In the genomic region with DNA sequence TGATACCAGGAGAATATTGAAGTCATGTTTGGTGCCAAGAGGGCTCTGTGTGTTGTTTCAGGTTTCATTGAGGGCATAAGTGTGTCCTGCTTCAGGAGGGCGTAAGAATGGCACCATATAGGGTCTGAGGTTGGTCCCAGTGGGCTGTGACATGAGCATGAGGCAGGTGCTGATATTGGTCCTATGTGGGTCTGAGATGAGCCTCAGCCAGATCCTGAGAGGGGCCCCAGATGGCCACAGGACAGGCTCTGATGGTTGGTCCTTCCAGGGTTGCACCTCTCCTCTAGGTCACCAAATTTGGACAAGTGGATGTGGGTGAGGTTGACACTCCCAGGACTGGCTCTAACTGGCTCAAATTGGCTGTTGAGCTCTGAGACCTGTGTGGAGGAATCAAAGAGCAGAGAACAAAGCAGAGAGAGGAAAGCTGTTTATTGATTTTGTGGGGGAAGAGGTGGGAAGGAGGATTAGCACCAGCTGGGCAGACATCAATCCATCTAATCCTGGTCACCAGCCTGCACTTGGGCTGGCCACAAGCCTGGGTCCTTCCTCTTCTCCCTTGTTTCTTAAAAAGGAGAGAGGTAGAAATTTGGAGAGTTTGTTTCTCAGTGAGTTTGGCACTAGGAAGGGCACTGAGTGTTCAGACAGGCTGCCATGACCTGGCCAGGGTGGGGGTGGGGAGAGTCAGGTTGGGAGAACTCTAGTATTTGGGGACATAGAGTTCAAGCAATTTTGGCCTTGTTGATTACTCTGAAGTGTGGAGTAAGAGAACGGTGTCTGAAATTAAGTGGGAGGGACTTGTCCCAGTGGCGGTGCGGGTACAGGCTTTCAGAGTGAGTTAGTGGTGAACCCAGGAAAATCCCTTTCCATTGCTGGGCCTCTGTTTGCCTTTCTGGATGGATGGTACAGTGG, we compare ENCODE assay signal across 28 cellular contexts. TPM values are rescaled to one million over a fixed set of nuclear protein-coding genes. Genes with fewer than 3 reads are reported as not detected.
"Had no signal": no experiment of that assay in that cellular context is flagged by ENCODE, and none has a peak within 500 bp of the region (broad histone marks: within the 10 kb centered on the region; RNA-seq: fewer than 3 reads in every experiment).

No MANE protein-coding gene starts in this region.

- H3K4me1 Mint-ChIP-seq: neural crest cell had no signal

- H3K4me3 ChIP-seq: dorsolateral prefrontal cortex, heart left ventricle, mucosa of descending colon, ovary, suprapubic skin, thyroid gland, upper lobe of left lung, vagina had no signal

- ATAC-seq: heart left ventricle; mucosa of descending colon; natural killer cell; right cardiac atrium; stimulated activated naive CD8-positive, alpha-beta T cell treated with anti-CD3 and anti-CD28 coated beads, Interleukin-15, Interleukin-2, amounts not matched to agents 100 U/mL and 50 U/mL, for 24 hours had no signal

- H3K27me3 ChIP-seq: ovary, thyroid gland, vagina had no signal

- H3K27ac ChIP-seq: dorsolateral prefrontal cortex, heart left ventricle, ovary, suprapubic skin, thyroid gland, upper lobe of left lung, vagina had no signal

- DNase-seq: cortex of kidney; dorsolateral prefrontal cortex; effector CD8-positive, alpha-beta T cell; heart left ventricle; hippocampal formation; kidney glomerular epithelial cell; mammary epithelial cell; mucosa of descending colon; natural killer cell; nucleus accumbens; right cardiac atrium; stimulated activated CD4-positive, alpha-beta T cell treated with anti-CD3 and anti-CD28 coated beads, Interleukin-12 subunit alpha, Interleukin-12 subunit beta, amount 100 ng/mL, for 4 hours; stimulated activated naive CD8-positive, alpha-beta T cell treated with anti-CD3 and anti-CD28 coated beads, Interleukin-15, Interleukin-2, amounts not matched to agents 100 U/mL and 50 U/mL, for 24 hours; thyroid gland; upper lobe of left lung had no signal

- H3K27ac Mint-ChIP-seq: natural killer cell had no signal

- H3K36me3 ChIP-seq: heart left ventricle, ovary, suprapubic skin, thyroid gland, upper lobe of left lung, vagina had no signal

- H3K36me3 Mint-ChIP-seq: natural killer cell had no signal

- H3K4me3 Mint-ChIP-seq: natural killer cell, neural crest cell had no signal

- H3K9me3 Mint-ChIP-seq: neural crest cell had no signal

- H3K4me1 ChIP-seq: heart left ventricle, thyroid gland, upper lobe of left lung, vagina had no signal

RNA-seq across cellular contexts. Expression of gene CYP2B6, which starts 38.7 kb away (rescaled TPM):
- total RNA-seq: fibroblast of lung, frontal cortex, glomerular endothelial cell, mammary epithelial cell, mesenteric fat pad, myocyte, natural killer cell, neural crest cell, posterior vena cava, right cardiac atrium, thyroid gland, vagina had no signal
- polyA plus RNA-seq: esophagus, fibroblast of lung, heart left ventricle, mammary epithelial cell, ovary, right cardiac atrium had no signal

RNA-seq across cellular contexts. Expression of gene CYP2A13, which starts 58.5 kb away (rescaled TPM):
- total RNA-seq: dorsolateral prefrontal cortex, fibroblast of lung, frontal cortex, glomerular endothelial cell, heart left ventricle, lower leg skin, mammary epithelial cell, mesenteric fat pad, mucosa of descending colon, myocyte, natural killer cell, neural crest cell, ovary, posterior vena cava, right cardiac atrium, suprapubic skin, thyroid gland, vagina had no signal
- polyA plus RNA-seq: esophagus, fibroblast of lung, heart left ventricle, mammary epithelial cell, ovary, right cardiac atrium, small intestine had no signal
